In genomic region chr6:25660512-25660911, GRCh38 we compare ENCODE assay signal across 1 cellular context.
TF ChIP-seq lines count a peak whose summit lies in the region.

No MANE protein-coding gene starts in this region.

TF ChIP-seq in HepG2, 621 proteins besides CTCF, POLR2A, EP300 and RAD21 (continued from another document and continues in another):
- TF ChIP-seq ZNF878 (CRISPR knock-in tag; IDR thresholded peaks at IDR 0.05): peak; percentile 53; the same call in 1 of the 2 replicates
- TF ChIP-seq ARID5B (CRISPR knock-in tag; IDR thresholded peaks at IDR 0.05): peak; percentile 70; the same call in 1 of the 2 replicates
- peak; percentile 24; the same call in 1 of the 2 replicates for TF ChIP-seq MYC (CRISPR knock-in tag; IDR thresholded peaks at IDR 0.05; ENCODE audit: borderline replicate concordance)
- TF ChIP-seq MEIS2 (CRISPR knock-in tag; IDR thresholded peaks at IDR 0.05): no peak
- TF ChIP-seq ZBTB26 (CRISPR knock-in tag; IDR thresholded peaks at IDR 0.05; ENCODE audit: borderline replicate concordance): no peak
- TF ChIP-seq FOSL1 (CRISPR knock-in tag; IDR thresholded peaks at IDR 0.05; ENCODE audit: borderline replicate concordance): peak; percentile 84
- peak in 1 of 2 experiments; percentile 53; a peak in 1 of 4 replicates for TF ChIP-seq ATF4 (CRISPR knock-in tag; IDR thresholded peaks at IDR 0.05)
- TF ChIP-seq JUN (CRISPR knock-in tag; IDR thresholded peaks at IDR 0.05): peak; percentile 92
- TF ChIP-seq ELK4 (CRISPR knock-in tag; IDR thresholded peaks at IDR 0.05; ENCODE audit: borderline replicate concordance): no peak
- no peak for TF ChIP-seq NFYC (CRISPR knock-in tag; IDR thresholded peaks at IDR 0.05)
- no peak for TF ChIP-seq NR2F1 (CRISPR knock-in tag; IDR thresholded peaks at IDR 0.05)
- no peak for TF ChIP-seq RCOR2 (CRISPR knock-in tag; IDR thresholded peaks at IDR 0.05)
- TF ChIP-seq CBX5 (CRISPR knock-in tag; IDR thresholded peaks at IDR 0.05; ENCODE audit: borderline replicate concordance): peak; percentile 75; the same call in 1 of the 2 replicates
- peak; percentile 41; the same call in 1 of the 2 replicates for TF ChIP-seq RXRB (CRISPR knock-in tag; IDR thresholded peaks at IDR 0.05; ENCODE audit: borderline replicate concordance)
- 0 out of 2 replicates have a peak, but pooled peaks have one; percentile 37 for TF ChIP-seq GATAD1 (CRISPR knock-in tag; IDR thresholded peaks at IDR 0.05)
- no peak for TF ChIP-seq GLI4 (CRISPR knock-in tag; IDR thresholded peaks at IDR 0.05; ENCODE audit: borderline replicate concordance)
- TF ChIP-seq HOXA3 (CRISPR knock-in tag; IDR thresholded peaks at IDR 0.05): peak; percentile 37
- no peak for TF ChIP-seq NFATC3 (CRISPR knock-in tag; IDR thresholded peaks at IDR 0.05)
- no peak for TF ChIP-seq PTBP1 (IDR thresholded peaks at IDR 0.05; ENCODE audit: low read depth, low read length, poor library complexity, severe bottlenecking)
- TF ChIP-seq BRF2 (CRISPR knock-in tag; IDR thresholded peaks at IDR 0.05): no peak
- TF ChIP-seq ZNF253 (CRISPR knock-in tag; IDR thresholded peaks at IDR 0.05; ENCODE audit: borderline replicate concordance): no peak
- 0 out of 2 replicates have a peak, but pooled peaks have one; percentile 18 for TF ChIP-seq NR2C2 (CRISPR knock-in tag; IDR thresholded peaks at IDR 0.05; ENCODE audit: borderline replicate concordance)
- no peak for TF ChIP-seq HINFP (CRISPR knock-in tag; IDR thresholded peaks at IDR 0.05; ENCODE audit: low read depth)
- TF ChIP-seq KAT7 (CRISPR knock-in tag; IDR thresholded peaks at IDR 0.05; ENCODE audit: borderline replicate concordance): 0 out of 2 replicates have a peak, but pooled peaks have one; percentile 11
- peak; percentile 11; the same call in 1 of the 2 replicates for TF ChIP-seq THAP11 (CRISPR knock-in tag; IDR thresholded peaks at IDR 0.05)
- peak; percentile 71 for TF ChIP-seq GATAD2A (CRISPR knock-in tag; IDR thresholded peaks at IDR 0.05)
- peak; percentile 96 for TF ChIP-seq ZNF644 (CRISPR knock-in tag; IDR thresholded peaks at IDR 0.05; ENCODE audit: low read depth)
- TF ChIP-seq TFDP2 (CRISPR knock-in tag; IDR thresholded peaks at IDR 0.05): no peak
- TF ChIP-seq PLSCR1 (CRISPR knock-in tag; IDR thresholded peaks at IDR 0.05; ENCODE audit: borderline replicate concordance): no peak
- TF ChIP-seq FOXA3 (CRISPR knock-in tag; IDR thresholded peaks at IDR 0.05): peak; percentile 89
- 0 out of 2 replicates have a peak, but pooled peaks have one; percentile 4 for TF ChIP-seq STAG1 (CRISPR knock-in tag; IDR thresholded peaks at IDR 0.05)
- TF ChIP-seq MBNL3 (CRISPR knock-in tag; conservative IDR thresholded peaks at IDR 0.05): no peak
- TF ChIP-seq MAZ (IDR thresholded peaks at IDR 0.05; ENCODE audit: borderline replicate concordance, low read depth, low read length): no peak
- TF ChIP-seq MAZ (CRISPR knock-in tag; IDR thresholded peaks at IDR 0.05; ENCODE audit: low read depth): no peak
- TF ChIP-seq POGK (CRISPR knock-in tag; conservative IDR thresholded peaks at IDR 0.05): no peak
- no peak for TF ChIP-seq ZNF142 (CRISPR knock-in tag; IDR thresholded peaks at IDR 0.05)
- no peak for TF ChIP-seq GATA4 (IDR thresholded peaks at IDR 0.05; ENCODE audit: borderline replicate concordance, low read depth)
- no peak for TF ChIP-seq ATF2 (CRISPR knock-in tag; IDR thresholded peaks at IDR 0.05)
